Comparison of ENCODE assay signal across 14 cellular contexts in genomic region chr13:44305216-44305615, GRCh38.
A peak's percentile ranks its signal among the peaks of the same experiment; 100 is the strongest.
DNase-seq lines count a peak whose midpoint lies in the region; ATAC-seq and TF ChIP-seq lines count a peak whose summit lies in the region.
"Had no signal": no experiment of that assay in that cellular context is flagged by ENCODE, and none has a peak within 500 bp of the region (broad histone marks: within the 10 kb centered on the region; RNA-seq: fewer than 3 reads in every experiment).

No MANE protein-coding gene starts in this region.

- H3K4me3 ChIP-seq in breast epithelium (no peak overlapping the region), mesendoderm (ENCODE audit: low read length) (no peak overlapping the region), thymus (ENCODE audit: low read length) (no peak overlapping the region)
- H3K4me3 ChIP-seq: GM12878 had no signal

- H3K23ac ChIP-seq in mesendoderm (ENCODE audit: low read length) = no peak overlapping the region

- intact Hi-C loops in breast epithelium (cut with DNase I; ENCODE audit: low total_unique reads) = no loop called here

- no peak for ATAC-seq in HG03159 (IDR thresholded peaks at IDR 0.05; ENCODE audit: unreplicated experiment)
- ATAC-seq: activated CD8-positive, alpha-beta memory T cell treated with anti-CD3 and anti-CD28 coated beads, Interleukin-2, amount 10 ng/mL, durations not matched to agents 7 days and 5 days; GM12878; HepG2 had no signal

- H3K4me1 ChIP-seq in breast epithelium (peaks cover 0 to 22% of the 10 kb centered on the region in 2 donors), mesendoderm (ENCODE audit: control insufficient read depth, low read depth, low read length) (peaks cover 10% of the 10 kb centered on the region), thymus (ENCODE audit: control insufficient read depth, insufficient read depth, low read length) (peaks cover 48% of the 10 kb centered on the region)

- H3K4ac ChIP-seq in mesendoderm (ENCODE audit: low read depth, low read length) = no peak overlapping the region

- no peak overlapping the region for H3K4me2 ChIP-seq in mesendoderm (ENCODE audit: low read length)

- no peaks in the 10 kb centered on the region for H3K79me2 ChIP-seq in mesendoderm (ENCODE audit: control insufficient read depth, insufficient read depth, low read length)

- no peak overlapping the region for H3K18ac ChIP-seq in mesendoderm (ENCODE audit: low read length)

- H2AK5ac ChIP-seq in mesendoderm (ENCODE audit: low read length) = no peak overlapping the region

- H3K79me1 ChIP-seq in mesendoderm (ENCODE audit: low read length) = no peaks in the 10 kb centered on the region

- H2BK5ac ChIP-seq in mesendoderm (ENCODE audit: low read length) = no peak overlapping the region

- TF ChIP-seq POLR2A in breast epithelium (IDR thresholded peaks at IDR 0.05) = no peak

- TF ChIP-seq CTCF in breast epithelium (IDR thresholded peaks at IDR 0.05) = no peak

- H3K9me3 ChIP-seq in breast epithelium (no peaks in the 10 kb centered on the region), thymus (ENCODE audit: control insufficient read depth) (no peaks in the 10 kb centered on the region)

- WGBS in mesendoderm (ENCODE audit: extremely low coverage, insufficient coverage, low lambda C conversion rate) = no CpG with 5 or more reads among the region's 5 CpGs
- WGBS in thymus = 95% methylated on average over 5 of the region's 5 CpGs

- H3K56ac ChIP-seq in mesendoderm (ENCODE audit: low read length) = no peak overlapping the region

- no peak overlapping the region for H2BK120ac ChIP-seq in mesendoderm (ENCODE audit: low read depth, low read length)

- no peak overlapping the region for H4K8ac ChIP-seq in mesendoderm (ENCODE audit: low read depth, low read length)

- DNase-seq in NCI-H146 treated with DMSO at 0.1 percent for 48 hours (lab: John Stamatoyannopoulos, UW; ENCODE audit: unreplicated experiment) (peak; percentile 21), breast epithelium (ENCODE audit: low spot score in 2 of 2) (no peak), mesendoderm (peak; percentile 66), AML-193 (lab: John Stamatoyannopoulos, UW) (no peak)
- no peak for DNase-seq in activated T-cell treated with anti-CD3 and anti-CD28 coated beads, Interleukin-2, amount 50 U/mL, for 48 hours
- DNase-seq: activated CD8-positive, alpha-beta memory T cell treated with anti-CD3 and anti-CD28 coated beads, Interleukin-2, amount 10 ng/mL, durations not matched to agents 7 days and 5 days; activated naive CD4-positive, alpha-beta T cell treated with anti-CD3 and anti-CD28 coated beads, Interleukin-2, amount 10 ng/mL, durations not matched to agents 7 days and 5 days; central memory CD4-positive, alpha-beta T cell; NCI-H226 had no signal

- H3K27me3 ChIP-seq in breast epithelium (no peaks in the 10 kb centered on the region), mesendoderm (ENCODE audit: insufficient read depth, low read length, poor library complexity) (no peaks in the 10 kb centered on the region), thymus (ENCODE audit: control insufficient read depth, insufficient read depth) (no peaks in the 10 kb centered on the region)

- H4K5ac ChIP-seq in mesendoderm (ENCODE audit: low read length) = no peak overlapping the region

- H3K27ac ChIP-seq in breast epithelium (peak overlapping the region; percentile 88 to 90), mesendoderm (ENCODE audit: low read depth, low read length) (no peak overlapping the region), thymus (ENCODE audit: low read depth) (peak overlapping the region; percentile 44)
- H3K27ac ChIP-seq: C4-2B had no signal

- no peak overlapping the region for H3K9ac ChIP-seq in mesendoderm (ENCODE audit: low read length)

- H2BK15ac ChIP-seq in mesendoderm (replicated peaks; ENCODE audit: low read depth) = no peak overlapping the region

- H3K36me3 ChIP-seq in breast epithelium = no peaks in the 10 kb centered on the region
- H3K36me3 ChIP-seq in mesendoderm (ENCODE audit: control insufficient read depth, insufficient read depth, low read length) = no peaks in the 10 kb centered on the region
- no peaks in the 10 kb centered on the region for H3K36me3 ChIP-seq in thymus (ENCODE audit: control insufficient read depth, insufficient read depth)

Comparison
In these comparisons a context has a peak if more than half of its experiments do, and no peak if none do; other contexts are left out.
1. DNase-seq: peak in NCI-H146 treated with DMSO at 0.1 percent for 48 hours (single experiment) and mesendoderm (single experiment); none in breast epithelium (0 of 2), AML-193 (0 of 2) and activated T-cell treated with anti-CD3 and anti-CD28 coated beads, Interleukin-2, amount 50 U/mL, for 48 hours (0 of 2).